ENCODE assay signal across 20 cellular contexts in genomic region chr12:19000836-19001235, GRCh38.
DNase-seq lines count a peak whose midpoint lies in the region; ATAC-seq, FAIRE-seq and TF ChIP-seq lines count a peak whose summit lies in the region.
"Had no signal": no experiment of that assay in that cellular context is flagged by ENCODE, and none has a peak within 500 bp of the region (broad histone marks: within the 10 kb centered on the region; RNA-seq: fewer than 3 reads in every experiment).

No MANE protein-coding gene starts in this region.

- H4K20me1 ChIP-seq in H1 (replicated peaks in 1 of 2; ENCODE audit: control insufficient read depth in 1 of 2, insufficient read depth in 2 of 2, low read length in 2 of 2), result no peaks in the 10 kb centered on the region
- H4K20me1 ChIP-seq: BLaER1 treated with 17β-estradiol and CSF1 and Interleukin-3, amounts not matched to agents 10 nM and 100 nM had no signal

- H3K4me3 Mint-ChIP-seq in WTC11, result no peak overlapping the region
- no peak overlapping the region for H3K4me3 Mint-ChIP-seq in CD4-positive, alpha-beta T cell
- H3K4me3 Mint-ChIP-seq: B cell; CD4-positive, alpha-beta memory T cell had no signal

- H3K79me1 ChIP-seq in H1 (ENCODE audit: low read depth, low read length), result no peaks in the 10 kb centered on the region

- CTCF ChIA-PET in WTC11 (lab: Charles Lee) (no interaction called here), H1 (lab: Charles Lee; ENCODE audit: partially characterized antibody) (no interaction called here)
- CTCF ChIA-PET in CD4-positive, alpha-beta T cell (lab: Charles Lee), result no interaction called here

- TF ChIP-seq EP300 in H1 (IDR thresholded peaks at IDR 0.05; ENCODE audit: borderline replicate concordance in 1 of 2, low read depth in 2 of 2, low read length in 2 of 2), result no peak

- no peak for TF ChIP-seq RAD21 in H1 (IDR thresholded peaks at IDR 0.05 in 1 of 2, conservative IDR thresholded peaks at IDR 0.05 in 1 of 2; ENCODE audit: low read depth in 2 of 2, low read length in 2 of 2)

- no peaks in the 10 kb centered on the region for H3K27me3 ChIP-seq in H1 (replicated peaks in 1 of 4; ENCODE audit: control insufficient read depth in 3 of 4, extremely low read depth in 1 of 4, insufficient read depth in 3 of 4, low read length in 3 of 4)
- H3K27me3 ChIP-seq in CD4-positive, alpha-beta T cell (ENCODE audit: control insufficient read depth, insufficient read depth, low read length), result peaks cover 4% of the 10 kb centered on the region
- H3K27me3 ChIP-seq: BLaER1 treated with 17β-estradiol and CSF1 and Interleukin-3, amounts not matched to agents 10 nM and 100 nM had no signal

- peak overlapping the region; percentile 84; the same call in 1 of the 2 replicates for H2BK20ac ChIP-seq in H1 (ENCODE audit: low read length)

- H3K4me2 ChIP-seq in H1 (ENCODE audit: insufficient read depth in 1 of 2, low read depth in 2 of 2, low read length in 2 of 2), result no peak overlapping the region
- H3K4me2 ChIP-seq: A549; BLaER1 treated with 17β-estradiol and CSF1 and Interleukin-3, amounts not matched to agents 10 nM and 100 nM had no signal

- no peak overlapping the region for H2AFZ ChIP-seq in H1 (ENCODE audit: low read length)

- no peak for ATAC-seq in WTC11
- no peak for ATAC-seq in CD4-positive, alpha-beta T cell (ENCODE audit: poor library complexity)
- ATAC-seq: A549 had no signal

- H3K79me2 ChIP-seq in H1 (ENCODE audit: control insufficient read depth in 1 of 2, insufficient read depth in 2 of 2, low read length in 2 of 2), result no peaks in the 10 kb centered on the region

- H4K8ac ChIP-seq in H1 (ENCODE audit: extremely low read depth, insufficient read depth, low read length), result no peak overlapping the region

- FAIRE-seq in H1 (lab: Jason Lieb, UNC) (no peak), urothelium cell line (lab: Jason Lieb, UNC) (peak; percentile 32)
- FAIRE-seq: A549, D721Med, G401.6, GM12891, GM19239 had no signal

- no peaks in the 10 kb centered on the region for H3K23me2 ChIP-seq in H1 (ENCODE audit: low read depth, low read length)

- H3K4me3 ChIP-seq in H1 (ENCODE audit: extremely low read depth in 1 of 4, insufficient read depth in 2 of 4, low read depth in 3 of 4, low read length in 4 of 4), result no peak overlapping the region
- H3K4me3 ChIP-seq: A549; BLaER1 treated with 17β-estradiol and CSF1 and Interleukin-3, amounts not matched to agents 10 nM and 100 nM had no signal

- H2BK5ac ChIP-seq in H1 (ENCODE audit: low read depth, low read length), result no peak overlapping the region

- TF ChIP-seq POLR2A in H1 (IDR thresholded peaks at IDR 0.05; ENCODE audit: control extremely low read depth in 1 of 2, low read depth in 2 of 2, low read length in 2 of 2), result no peak

- no peak overlapping the region for H3K18ac ChIP-seq in H1 (ENCODE audit: extremely low read depth, low read length)

- peaks cover 3% of the 10 kb centered on the region; the same call in 1 of the 2 replicates for H3K36me3 Mint-ChIP-seq in WTC11
- H3K36me3 Mint-ChIP-seq in CD4-positive, alpha-beta T cell (ENCODE audit: low read depth), result no peaks in the 10 kb centered on the region
- H3K36me3 Mint-ChIP-seq: CD4-positive, alpha-beta memory T cell had no signal

- no peak overlapping the region for H3K9ac ChIP-seq in H1 (replicated peaks in 1 of 4; ENCODE audit: extremely low read depth in 1 of 4, low read depth in 3 of 4, low read length in 3 of 4)
- H3K9ac ChIP-seq: BLaER1 treated with 17β-estradiol and CSF1 and Interleukin-3, amounts not matched to agents 10 nM and 100 nM had no signal

- H3K27ac ChIP-seq in H1 (ENCODE audit: low read depth, low read length), result no peak overlapping the region
- no peak overlapping the region for H3K27ac ChIP-seq in CD4-positive, alpha-beta T cell (ENCODE audit: low read depth, low read length)
- H3K27ac ChIP-seq: 22Rv1; A549; BLaER1 treated with 17β-estradiol and CSF1 and Interleukin-3, amounts not matched to agents 10 nM and 100 nM; C4-2B had no signal

- no peaks in the 10 kb centered on the region for H3K9me3 ChIP-seq in H1 (ENCODE audit: insufficient read depth in 2 of 2, low read depth in 1 of 2, low read length in 1 of 2)
- H3K9me3 ChIP-seq in CD4-positive, alpha-beta T cell (ENCODE audit: control insufficient read depth, low read length), result no peaks in the 10 kb centered on the region
- H3K9me3 ChIP-seq: A549; BLaER1 treated with 17β-estradiol and CSF1 and Interleukin-3, amounts not matched to agents 10 nM and 100 nM; Caco-2 had no signal

- POLR2A ChIA-PET in WTC11 (lab: Charles Lee), result no interaction called here
- POLR2A ChIA-PET in H1 (lab: Charles Lee; ENCODE audit: partially characterized antibody), result interaction anchor here (0.7 to 2.0 kb wide), 2 partner anchors 9 to 35 kb away, joined by 3 to 10 read pairs; no protein-coding TSS in a partner anchor
- POLR2A ChIA-PET in CD4-positive, alpha-beta T cell (lab: Charles Lee), result no interaction called here

- no peak overlapping the region for H3K14ac ChIP-seq in H1 (ENCODE audit: insufficient read length)

- 96% methylated on average over 2 of the region's 2 CpGs; no CpG with 5 or more reads in 1 of the 2 experiments for WGBS in H1 (ENCODE audit: extremely low coverage in 1 of 2, insufficient coverage in 1 of 2, insufficient read length in 1 of 2, insufficient replicate concordance in 2 of 2, low coverage in 1 of 2, low lambda C conversion rate in 2 of 2, missing lambda C conversion rate in 1 of 2), 2 experiments

- H3K27ac Mint-ChIP-seq in WTC11, result no peak overlapping the region
- no peak overlapping the region for H3K27ac Mint-ChIP-seq in CD4-positive, alpha-beta T cell
- H3K27ac Mint-ChIP-seq: B cell; CD4-positive, alpha-beta memory T cell had no signal

- H4K91ac ChIP-seq in H1 (replicated peaks; ENCODE audit: insufficient read length, low read length), result no peak overlapping the region

- H2BK120ac ChIP-seq in H1 (replicated peaks; ENCODE audit: low read depth, low read length), result no peak overlapping the region

- no peak overlapping the region for H4K5ac ChIP-seq in H1 (ENCODE audit: insufficient read length, low read depth, low read length)

- H3K4me1 ChIP-seq in H1 (replicated peaks in 1 of 4; ENCODE audit: control insufficient read depth in 3 of 4, insufficient read depth in 4 of 4, low read length in 3 of 4), result peaks cover 5 to 28% (median 13%) of the 10 kb centered on the region in 4 experiments; a peak in 6 of 7 replicates
- H3K4me1 ChIP-seq: BLaER1 treated with 17β-estradiol and CSF1 and Interleukin-3, amounts not matched to agents 10 nM and 100 nM had no signal

- H2BK15ac ChIP-seq in H1 (ENCODE audit: low read length), result no peak overlapping the region; the same call in 1 of the 2 replicates

- H2AK5ac ChIP-seq in H1 (ENCODE audit: low read depth, low read length), result no peak overlapping the region

- no peak overlapping the region for H3K23ac ChIP-seq in H1 (ENCODE audit: insufficient read length)

- H3K9me3 Mint-ChIP-seq in WTC11, result no peaks in the 10 kb centered on the region; the same call in 1 of the 2 replicates
- peaks cover 12% of the 10 kb centered on the region for H3K9me3 Mint-ChIP-seq in CD4-positive, alpha-beta T cell

- no peaks in the 10 kb centered on the region for H3K36me3 ChIP-seq in H1 (ENCODE audit: control insufficient read depth in 2 of 4, insufficient read depth in 4 of 4, low read length in 3 of 4)
- H3K36me3 ChIP-seq: BLaER1 treated with 17β-estradiol and CSF1 and Interleukin-3, amounts not matched to agents 10 nM and 100 nM had no signal

- no peaks in the 10 kb centered on the region for H3K27me3 Mint-ChIP-seq in WTC11 (ENCODE audit: low read depth)
- no peaks in the 10 kb centered on the region for H3K27me3 Mint-ChIP-seq in CD4-positive, alpha-beta T cell
- H3K27me3 Mint-ChIP-seq: B cell had no signal

- peaks cover 25% of the 10 kb centered on the region for H3K4me1 Mint-ChIP-seq in WTC11
- H3K4me1 Mint-ChIP-seq in CD4-positive, alpha-beta T cell (ENCODE audit: low read depth), result no peaks in the 10 kb centered on the region
- H3K4me1 Mint-ChIP-seq: B cell; CD4-positive, alpha-beta memory T cell had no signal

- DNase-seq in WTC11 (ENCODE audit: low spot score) (no peak), H1 (ENCODE audit: low read depth in 1 of 2, low spot score in 2 of 2) (no peak), urothelium cell line (ENCODE audit: low spot score) (no peak), NAMALWA (ENCODE audit: low spot score) (no peak)
- no peak for DNase-seq in CD4-positive, alpha-beta T cell
- DNase-seq: AML-193; Caco-2; Calu3; CD4-positive, alpha-beta memory T cell; DMS79 treated with DMSO at 0.1 percent for 48 hours; GF-D8 had no signal

- H3K4ac ChIP-seq in H1 (replicated peaks; ENCODE audit: insufficient read length, low read depth, low read length), result no peak overlapping the region

- no peak overlapping the region for H3K56ac ChIP-seq in H1 (replicated peaks; ENCODE audit: insufficient read length, low read depth, low read length)

- H2BK12ac ChIP-seq in H1 (ENCODE audit: low read depth, low read length), result 0 out of 2 replicates have a peak overlapping the region, but pooled peaks have one; percentile 23

- TF ChIP-seq CTCF in WTC11 (IDR thresholded peaks at IDR 0.05) (no peak), H1 (IDR thresholded peaks at IDR 0.05; ENCODE audit: control extremely low read depth in 1 of 3, insufficient read depth in 1 of 3, low read depth in 1 of 3, low read length in 3 of 3) (no peak)
- TF ChIP-seq CTCF in CD4-positive, alpha-beta T cell (IDR thresholded peaks at IDR 0.05), result no peak

- intact Hi-C loops in CD4-positive, alpha-beta T cell (cut with DNase I, micrococcal nuclease), result no loop called here

TF ChIP-seq in WTC11, 78 proteins besides CTCF, POLR2A, EP300 and RAD21 (continues in another document):
- TF ChIP-seq ZNF121 (CRISPR knock-in tag; IDR thresholded peaks at IDR 0.05) (peak; percentile 95), ATF3 (CRISPR knock-in tag; conservative IDR thresholded peaks at IDR 0.05) (no peak)

TF ChIP-seq in H1, 55 proteins besides CTCF, POLR2A, EP300 and RAD21:
- TF ChIP-seq ZNF274 (IDR thresholded peaks at IDR 0.05; ENCODE audit: borderline replicate concordance, extremely low read depth, low read length) (no peak), SIX5 (IDR thresholded peaks at IDR 0.05; ENCODE audit: low read depth, low read length) (no peak), CBX8 (IDR thresholded peaks at IDR 0.05; ENCODE audit: borderline replicate concordance, low read depth, low read length) (no peak), CEBPB (IDR thresholded peaks at IDR 0.05; ENCODE audit: low read depth, low read length) (no peak), SUZ12 (IDR thresholded peaks at IDR 0.05; ENCODE audit: low read length) (no peak)
